In genomic region chr7:18457832-18458231, GRCh38 we compare ENCODE assay signal across 17 cellular contexts. TPM values are rescaled to one million over a fixed set of nuclear protein-coding genes. Genes with fewer than 3 reads are reported as not detected.
A peak's percentile ranks its signal among the peaks of the same experiment; 100 is the strongest.
DNase-seq lines count a peak whose midpoint lies in the region; ATAC-seq, FAIRE-seq and TF ChIP-seq lines count a peak whose summit lies in the region.
"Had no signal": no experiment of that assay in that cellular context is flagged by ENCODE, and none has a peak within 500 bp of the region (broad histone marks: within the 10 kb centered on the region; RNA-seq: fewer than 3 reads in every experiment).

No MANE protein-coding gene starts in this region.

- no peak overlapping the region for H3K4me3 ChIP-seq in HEK293 (ENCODE audit: low read depth, low read length)
- no peak overlapping the region for H3K4me3 ChIP-seq in bronchial epithelial cell (ENCODE audit: low read depth, low read length)
- no peak overlapping the region for H3K4me3 ChIP-seq in body of pancreas
- H3K4me3 ChIP-seq: cardiac muscle cell, GM12878 had no signal

- H3K9me3 ChIP-seq in HEK293 (ENCODE audit: control insufficient read depth, insufficient read depth, low read depth, low read length) (no peaks in the 10 kb centered on the region), body of pancreas (no peaks in the 10 kb centered on the region)

- FAIRE-seq in bronchial epithelial cell (lab: Jason Lieb, UNC) (peak; percentile 62), D721Med (lab: Jason Lieb, UNC) (no peak)
- FAIRE-seq: GM12878, TTC549 had no signal

- CTCF ChIA-PET in HEK293 (lab: Yijun Ruan, JAX), result interaction anchor here (0.7 kb wide), 1 partner anchor 60 kb away, joined by 3 read pairs; no protein-coding TSS in a partner anchor

- H3K27me3 ChIP-seq in bronchial epithelial cell (ENCODE audit: control insufficient read depth, insufficient read depth, low read length) (no peaks in the 10 kb centered on the region), body of pancreas (no peaks in the 10 kb centered on the region)
- H3K27me3 ChIP-seq: cardiac muscle cell had no signal

- H3K36me3 ChIP-seq in HEK293 (ENCODE audit: control insufficient read depth in 2 of 2, insufficient read depth in 1 of 2, low read length in 2 of 2) (no peaks in the 10 kb centered on the region), bronchial epithelial cell (ENCODE audit: control insufficient read depth, insufficient read depth, low read length) (no peaks in the 10 kb centered on the region), body of pancreas (replicated peaks in 1 of 2; ENCODE audit: insufficient read depth in 1 of 2, low read depth in 2 of 2) (no peaks in the 10 kb centered on the region)
- H3K36me3 ChIP-seq: cardiac muscle cell had no signal

- DNase-seq in Caki2 (ENCODE audit: low read depth) (peak; percentile 23), NCI-H345 (lab: John Stamatoyannopoulos, UW) (peak; percentile 72), bronchial epithelial cell (ENCODE audit: low read depth) (peak; percentile 49), body of pancreas (no peak), D721Med (ENCODE audit: insufficient read length, low spot score) (no peak)
- DNase-seq: activated CD8-positive, alpha-beta memory T cell treated with anti-CD3 and anti-CD28 coated beads, Interleukin-2, amount 10 ng/mL, durations not matched to agents 7 days and 5 days; activated naive CD4-positive, alpha-beta T cell treated with anti-CD3 and anti-CD28 coated beads, Interleukin-2, amount 10 ng/mL, durations not matched to agents 7 days and 5 days; AML-193; head of caudate nucleus; NCI-H510A; nephron progenitor cell had no signal

- H3K4me1 ChIP-seq in HEK293 (ENCODE audit: control insufficient read depth, insufficient read depth, low read length), result no peaks in the 10 kb centered on the region
- H3K4me1 ChIP-seq in body of pancreas, result no peaks in the 10 kb centered on the region

- 41 to 48% methylated on average over 6 of the region's 6 CpGs for WGBS in body of pancreas, 2 donors

- in situ Hi-C loops in Caki2 (cut with HindIII; ENCODE audit: low pct_unique_long_range_greater_than_20kb, low sequenced_read_pairs), result no loop called here

- POLR2A ChIA-PET in HEK293 (lab: Yijun Ruan, JAX), result interaction anchor here (1.0 kb wide), 1 partner anchor 38 kb away, joined by 3 read pairs; the partner anchor contains the start of gene HDAC9

- intact Hi-C loops in body of pancreas (cut with DNase I), result no loop called here

- no peak for TF ChIP-seq CTCF in HEK293 (tag by site-specific recombination; IDR thresholded peaks at IDR 0.05)
- no peak for TF ChIP-seq CTCF in bronchial epithelial cell (IDR thresholded peaks at IDR 0.05; ENCODE audit: insufficient read depth, low read length, severe bottlenecking)
- TF ChIP-seq CTCF in body of pancreas (IDR thresholded peaks at IDR 0.05), result no peak
- no peak for TF ChIP-seq CTCF in D721Med (IDR thresholded peaks at IDR 0.05; ENCODE audit: insufficient read depth, missing control alignments)

- H3K27ac ChIP-seq in HEK293 (ENCODE audit: extremely low read depth, low read depth, low read length) (no peak overlapping the region), body of pancreas (no peak overlapping the region)
- H3K27ac ChIP-seq: cardiac muscle cell had no signal

- no peak for TF ChIP-seq POLR2A in body of pancreas (IDR thresholded peaks at IDR 0.05)

- no peak for ATAC-seq in GM19324 (IDR thresholded peaks at IDR 0.05; ENCODE audit: low FRiP score, unreplicated experiment)
- ATAC-seq in body of pancreas, result no peak
- no peak for ATAC-seq in GM21528 (IDR thresholded peaks at IDR 0.05; ENCODE audit: low FRiP score, unreplicated experiment)
- ATAC-seq: activated CD8-positive, alpha-beta memory T cell treated with anti-CD3 and anti-CD28 coated beads, Interleukin-2, amount 10 ng/mL, durations not matched to agents 7 days and 5 days had no signal

TF ChIP-seq in HEK293, 187 proteins besides CTCF, POLR2A, EP300 and RAD21:
- 0 out of 2 replicates have a peak, but pooled peaks have one; percentile 27 for TF ChIP-seq ZSCAN4 (tag by site-specific recombination; IDR thresholded peaks at IDR 0.05)
- no peak for TF ChIP-seq GFI1B (tag by site-specific recombination; IDR thresholded peaks at IDR 0.05)
- TF ChIP-seq PRDM4 (tag by site-specific recombination; IDR thresholded peaks at IDR 0.05), result no peak
- TF ChIP-seq KLF1 (tag by site-specific recombination; IDR thresholded peaks at IDR 0.05), result no peak
- no peak for TF ChIP-seq ZBTB44 (tag by site-specific recombination; IDR thresholded peaks at IDR 0.05)
- no peak for TF ChIP-seq ZNF18 (tag by site-specific recombination; IDR thresholded peaks at IDR 0.05)
- TF ChIP-seq ZSCAN30 (tag by site-specific recombination; IDR thresholded peaks at IDR 0.05), result no peak
- TF ChIP-seq ZNF660 (tag by site-specific recombination; IDR thresholded peaks at IDR 0.05), result no peak

RNA-seq across cellular contexts. Expression of gene HDAC9, which starts 37.7 kb away (rescaled TPM):
- 19.5 and 21.5 TPM in 2 replicates for total RNA-seq in Caki2 (2014; rRNA removed; shearing (Covaris generic); ENCODE audit: low replicate concordance)
- 12.1 and 18.9 TPM in 2 replicates for total RNA-seq in bronchial epithelial cell
- total RNA-seq in body of pancreas, result 10 to 100 TPM in 1 of 2 donors, 1 to 10 TPM in 1; 4.9 to 12.9 TPM

Comparison
In these comparisons a context has a peak if more than half of its experiments do, and no peak if none do; other contexts are left out.
1. DNase-seq: peak in Caki2 (single experiment), NCI-H345 (single experiment) and bronchial epithelial cell (single experiment); none in body of pancreas (0 of 4) and D721Med (single experiment).